In genomic region chr19:50368649-50369570, GRCh38 we compare ENCODE assay signal across 8 cellular contexts. TPM values are rescaled to one million over a fixed set of nuclear protein-coding genes. Genes with fewer than 3 reads are reported as not detected.
DNase-seq lines count a peak whose midpoint lies in the region; FAIRE-seq and TF ChIP-seq lines count a peak whose summit lies in the region.

No MANE protein-coding gene starts in this region.

- H3K4me1 ChIP-seq in neuron (ENCODE audit: insufficient read depth, low read length), result peaks cover 6% of the 10 kb centered on the region

- no peaks in the 10 kb centered on the region for H3K9me3 ChIP-seq in neuron (ENCODE audit: low read length)

- no peaks in the 10 kb centered on the region for H3K27me3 Mint-ChIP-seq in activated naive CD4-positive, alpha-beta T cell treated with anti-CD3 and anti-CD28 coated beads for 36 hours (ENCODE audit: low read depth)

- peak overlapping the region; percentile 88 for H3K27ac Mint-ChIP-seq in activated naive CD4-positive, alpha-beta T cell treated with anti-CD3 and anti-CD28 coated beads for 36 hours

- in situ Hi-C loops in GM13977 (cut with MboI; ENCODE audit: low pct_unique_long_range_greater_than_20kb, low sequenced_read_pairs, unreplicated experiment), result loop anchor here (25.0 kb wide), 1 partner anchor 418 kb away; the partner anchor contains the start of gene ACP4

- H3K9me3 Mint-ChIP-seq in activated naive CD4-positive, alpha-beta T cell treated with anti-CD3 and anti-CD28 coated beads for 36 hours, result no peaks in the 10 kb centered on the region

- H3K27me3 ChIP-seq in neuron (ENCODE audit: insufficient read depth, low read length), result no peaks in the 10 kb centered on the region

- H2AFZ ChIP-seq in neuron (ENCODE audit: low read depth, low read length), result peak overlapping the region; percentile 29

- no peak for FAIRE-seq in frontal cortex (lab: Jason Lieb, UNC)

- H3K4me3 Mint-ChIP-seq in activated naive CD4-positive, alpha-beta T cell treated with anti-CD3 and anti-CD28 coated beads for 36 hours, result peak overlapping the region; percentile 88

- intact Hi-C loops in activated naive CD4-positive, alpha-beta T cell treated with anti-CD3 and anti-CD28 coated beads for 36 hours (cut with micrococcal nuclease), result loop anchor here (1.0 to 10.0 kb wide), 5 partner anchors 12 to 414 kb away; no protein-coding TSS in a partner anchor

- TF ChIP-seq CTCF in GM13977 (IDR thresholded peaks at IDR 0.05; ENCODE audit: extremely low read depth, insufficient read depth, missing control alignments) (peak; percentile 85), LNCAP (IDR thresholded peaks at IDR 0.05) (peak; percentile 83)

- peak; percentile 57 for DNase-seq in 8988T
- peak; percentile 78 for DNase-seq in GM13977 (ENCODE audit: low spot score)
- DNase-seq in SHP77 treated with DMSO at 0.1 percent for 48 hours (lab: John Stamatoyannopoulos, UW), result peak; percentile 58
- peak; percentile 89 for DNase-seq in activated naive CD4-positive, alpha-beta T cell treated with anti-CD3 and anti-CD28 coated beads for 36 hours
- DNase-seq in frontal cortex (ENCODE audit: low spot score in 2 of 2), result peak; percentile 76 to 85
- DNase-seq in substantia nigra (lab: John Stamatoyannopoulos, UW), result peak in 48 of 49 donors; percentile 40 to 91 (median 79)

- H3K4me3 ChIP-seq in neuron (ENCODE audit: low read length), result peak overlapping the region; percentile 42

- peaks cover 35% of the 10 kb centered on the region for H3K4me1 Mint-ChIP-seq in activated naive CD4-positive, alpha-beta T cell treated with anti-CD3 and anti-CD28 coated beads for 36 hours (ENCODE audit: low read depth)

- no peaks in the 10 kb centered on the region for H3K36me3 ChIP-seq in neuron (ENCODE audit: insufficient read depth, low read length)

- CTCF ChIA-PET in activated naive CD4-positive, alpha-beta T cell treated with anti-CD3 and anti-CD28 coated beads for 36 hours (lab: Charles Lee), result interaction anchor here (0.9 to 3.2 kb wide), 9 partner anchors 9 to 187 kb away, joined by 3 to 19 read pairs (median 5); partner anchors contain the start of gene POLD1

- peaks cover under 1% of the 10 kb centered on the region for H3K36me3 Mint-ChIP-seq in activated naive CD4-positive, alpha-beta T cell treated with anti-CD3 and anti-CD28 coated beads for 36 hours (ENCODE audit: low read depth)

- peak overlapping the region; percentile 79 for H3K27ac ChIP-seq in substantia nigra (ENCODE audit: low read depth, low read length, poor library complexity, severe bottlenecking)

RNA-seq across cellular contexts. Expression of gene NAPSA, which starts 3.5 kb away (rescaled TPM):
- 10 to 100 TPM; 40.2 to 41.0 TPM for total RNA-seq in activated naive CD4-positive, alpha-beta T cell treated with anti-CD3 and anti-CD28 coated beads for 36 hours
- not detected for total RNA-seq in frontal cortex

RNA-seq across cellular contexts. Expression of gene NR1H2, which starts 7.3 kb away (rescaled TPM):
- total RNA-seq in activated naive CD4-positive, alpha-beta T cell treated with anti-CD3 and anti-CD28 coated beads for 36 hours, result 10 to 100 TPM; 47.2 to 49.3 TPM
- 15.1 TPM for total RNA-seq in frontal cortex

RNA-seq across cellular contexts. Expression of gene POLD1, which starts 15.2 kb away (rescaled TPM):
- total RNA-seq in activated naive CD4-positive, alpha-beta T cell treated with anti-CD3 and anti-CD28 coated beads for 36 hours, result 100 to 1,000 TPM; 221 to 224 TPM
- 12.6 TPM for total RNA-seq in frontal cortex

RNA-seq across cellular contexts. Expression of gene KCNC3, which starts 39.7 kb away (rescaled TPM):
- 1 to 10 TPM; 2.0 to 2.4 TPM for total RNA-seq in activated naive CD4-positive, alpha-beta T cell treated with anti-CD3 and anti-CD28 coated beads for 36 hours
- total RNA-seq in frontal cortex, result 1.2 TPM

RNA-seq across cellular contexts. Expression of gene SPIB, which starts 49.8 kb away (rescaled TPM):
- total RNA-seq in activated naive CD4-positive, alpha-beta T cell treated with anti-CD3 and anti-CD28 coated beads for 36 hours, result under 1 TPM; 0.36 to 0.47 TPM
- under 0.01 TPM for total RNA-seq in frontal cortex

Comparison
In these comparisons a context has a peak if more than half of its experiments do, and no peak if none do; other contexts are left out.
1. Peak in every context shown above with its lines: DNase-seq, H3K4me3 ChIP-seq and H3K27ac ChIP-seq.
2. RNA of gene NAPSA, which starts 3.5 kb away (total RNA-seq): 40.2 to 41.0 TPM in activated naive CD4-positive, alpha-beta T cell treated with anti-CD3 and anti-CD28 coated beads for 36 hours; not detected in frontal cortex (single experiment); every median in the first group is over 10 times any median in the second.
3. RNA of gene POLD1, which starts 15.2 kb away (total RNA-seq): 221 to 224 TPM in activated naive CD4-positive, alpha-beta T cell treated with anti-CD3 and anti-CD28 coated beads for 36 hours; 12.6 TPM in frontal cortex (single experiment); every median in the first group is over 10 times any median in the second.